8 cellular contexts compared by ENCODE assay signal in genomic region chr3:44509985-44510360, GRCh38. TPM values are rescaled to one million over a fixed set of nuclear protein-coding genes. Genes with fewer than 3 reads are reported as not detected.
DNase-seq lines count a peak whose midpoint lies in the region; ATAC-seq and TF ChIP-seq lines count a peak whose summit lies in the region.

No MANE protein-coding gene starts in this region.

- peak overlapping the region; percentile 88 for H3K9ac ChIP-seq in BLaER1
- H3K9ac ChIP-seq in SK-N-SH = peak overlapping the region; percentile 83

- TF ChIP-seq EP300 in SK-N-SH (IDR thresholded peaks at IDR 0.05; ENCODE audit: borderline replicate concordance in 1 of 2, low read depth in 1 of 2, low read length in 1 of 2) = no peak

- H3K27ac ChIP-seq in BLaER1 (peak overlapping the region; percentile 89), SK-N-SH (ENCODE audit: low read depth in 2 of 2, low read length in 1 of 2) (peak overlapping the region; percentile 63 to 72)

- ATAC-seq in GM18907 (IDR thresholded peaks at IDR 0.05; ENCODE audit: unreplicated experiment) (peak; percentile 53), HG03135 (IDR thresholded peaks at IDR 0.05; ENCODE audit: unreplicated experiment) (peak; percentile 44)

- H3K27me3 Mint-ChIP-seq in neural crest cell (ENCODE audit: low read depth) = no peaks in the 10 kb centered on the region

- peaks cover 22% of the 10 kb centered on the region for H3K36me3 Mint-ChIP-seq in neural crest cell (ENCODE audit: low read depth)

- peaks cover 54% of the 10 kb centered on the region for H3K79me2 ChIP-seq in SK-N-SH (ENCODE audit: insufficient read depth)

- WGBS in SK-N-SH (ENCODE audit: low lambda C conversion rate) = 3% methylated on average over 6 of the region's 6 CpGs

- peaks cover 3% of the 10 kb centered on the region for H3F3A ChIP-seq in SK-N-SH (replicated peaks; ENCODE audit: insufficient read depth)

- H3K4me3 ChIP-seq in BLaER1 (peak overlapping the region; percentile 98), SK-N-SH (ENCODE audit: low read depth in 2 of 2, low read length in 1 of 2) (peak overlapping the region; percentile 69 to 96)

- H3K4me2 ChIP-seq in BLaER1 (peak overlapping the region; percentile 84), SK-N-SH (peak overlapping the region; percentile 86)

- peak overlapping the region; percentile 73 for H3K27ac Mint-ChIP-seq in neural crest cell (ENCODE audit: unreplicated experiment)

- no peaks in the 10 kb centered on the region for H3K27me3 ChIP-seq in BLaER1
- H3K27me3 ChIP-seq in SK-N-SH (ENCODE audit: insufficient read depth) = no peaks in the 10 kb centered on the region

- H4K20me1 ChIP-seq in BLaER1 (peaks cover 21% of the 10 kb centered on the region), SK-N-SH (ENCODE audit: insufficient read depth) (no peaks in the 10 kb centered on the region)

- peaks cover 38% of the 10 kb centered on the region for H3K4me1 Mint-ChIP-seq in neural crest cell

- peaks cover 5% of the 10 kb centered on the region for H3K9me3 Mint-ChIP-seq in neural crest cell

- H3K4me3 Mint-ChIP-seq in neural crest cell = peak overlapping the region; percentile 97

- DNase-seq in SK-N-SH (no peak), erythroblast (lab: John Stamatoyannopoulos, UW) (peak; percentile 56 to 64), neural crest cell (ENCODE audit: low read depth, low spot score) (no peak), NCI-H1930 (lab: John Stamatoyannopoulos, UW) (no peak), NCI-H1694 (lab: John Stamatoyannopoulos, UW) (no peak)

- peaks cover 21% of the 10 kb centered on the region for H3K36me3 ChIP-seq in BLaER1
- H3K36me3 ChIP-seq in SK-N-SH (replicated peaks in 1 of 2; ENCODE audit: control insufficient read depth in 1 of 2, insufficient read depth in 2 of 2, low read length in 1 of 2) = peaks cover 3 to 12% of the 10 kb centered on the region in 2 experiments

- H3K9me2 ChIP-seq in SK-N-SH = no peaks in the 10 kb centered on the region

- no peak for TF ChIP-seq RAD21 in SK-N-SH (IDR thresholded peaks at IDR 0.05; ENCODE audit: low read length)

- CTCF ChIA-PET in SK-N-SH (lab: Yijun Ruan, JAX) = interaction anchor here (1.1 kb wide), 1 partner anchor 75 kb away, joined by 3 read pairs; the partner anchor contains the start of gene ZNF660

- H3K4me1 ChIP-seq in BLaER1 (peaks cover 26% of the 10 kb centered on the region), SK-N-SH (ENCODE audit: control insufficient read depth in 1 of 2, insufficient read depth in 2 of 2, low read depth in 1 of 2, low read length in 1 of 2) (peaks cover 0 to 12% of the 10 kb centered on the region in 2 experiments; a peak in 1 of 4 replicates)

- H3K9me3 ChIP-seq in BLaER1 (peaks cover 32% of the 10 kb centered on the region), SK-N-SH (no peaks in the 10 kb centered on the region)

- TF ChIP-seq POLR2A in erythroblast (IDR thresholded peaks at IDR 0.05; ENCODE audit: low read length) = no peak

- TF ChIP-seq CTCF in SK-N-SH (IDR thresholded peaks at IDR 0.05) (no peak), neural crest cell (conservative IDR thresholded peaks at IDR 0.05) (no peak)

- peak overlapping the region; percentile 97 for H2AFZ ChIP-seq in SK-N-SH (ENCODE audit: low read depth)

- POLR2A ChIA-PET in SK-N-SH (lab: Yijun Ruan, JAX) = interaction anchor here (0.6 to 2.3 kb wide), 8 partner anchors 31 to 336 kb away, joined by 3 to 14 read pairs (median 3); partner anchors contain the start of genes TCAIM, ZNF197, ZNF445 and ZNF660

TF ChIP-seq in SK-N-SH, 30 proteins besides CTCF, POLR2A, EP300 and RAD21:
- TF ChIP-seq EZH2phosphoT487 (IDR thresholded peaks at IDR 0.05; ENCODE audit: borderline replicate concordance, low read depth) (no peak), SIN3A (IDR thresholded peaks at IDR 0.05; ENCODE audit: borderline replicate concordance, low read depth, low read length) (no peak), MAX (IDR thresholded peaks at IDR 0.05; ENCODE audit: low read depth) (no peak), USF1 (IDR thresholded peaks at IDR 0.05; ENCODE audit: borderline replicate concordance, low read depth) (no peak), GABPA (IDR thresholded peaks at IDR 0.05; ENCODE audit: low read depth) (no peak), MXI1 (IDR thresholded peaks at IDR 0.05; ENCODE audit: low read depth, low read length) (no peak), TCF12 (IDR thresholded peaks at IDR 0.05) (no peak), FOSL2 (IDR thresholded peaks at IDR 0.05; ENCODE audit: borderline replicate concordance, low read depth) (no peak), TAF1 (IDR thresholded peaks at IDR 0.05; ENCODE audit: borderline replicate concordance, low read depth, low read length) (no peak), PBX3 (IDR thresholded peaks at IDR 0.05) (no peak), RCOR1 (IDR thresholded peaks at IDR 0.05; ENCODE audit: low read length) (no peak), NRF1 (IDR thresholded peaks at IDR 0.05; ENCODE audit: low read depth, low read length) (no peak), RXRA (IDR thresholded peaks at IDR 0.05; ENCODE audit: borderline replicate concordance, low read depth) (no peak), ZBTB33 (IDR thresholded peaks at IDR 0.05; ENCODE audit: borderline replicate concordance, low read depth) (no peak)

RNA-seq across cellular contexts. Expression of gene ZNF445, which starts 32.5 kb away (rescaled TPM):
- polyA plus RNA-seq in SK-N-SH (2012; rRNA removed) = 2.2 and 2.9 TPM in 2 replicates
- 1.6 and 2.0 TPM in 2 replicates for polyA plus RNA-seq in SK-N-SH (2012; cell fraction: cytosol; rRNA removed)
- polyA plus RNA-seq in SK-N-SH (2012; cell fraction: nucleus; rRNA removed) = 6.2 and 8.1 TPM in 2 replicates
- 46.1 and 49.0 TPM in 2 replicates for total RNA-seq in neural crest cell

RNA-seq across cellular contexts. Expression of gene ZKSCAN7, which starts 45.0 kb away (rescaled TPM):
- 5.4 and 9.2 TPM in 2 replicates for polyA plus RNA-seq in SK-N-SH (2012; rRNA removed)
- 4.5 and 4.7 TPM in 2 replicates for polyA plus RNA-seq in SK-N-SH (2012; cell fraction: cytosol; rRNA removed)
- polyA plus RNA-seq in SK-N-SH (2012; cell fraction: nucleus; rRNA removed) = 17.5 and 19.7 TPM in 2 replicates
- total RNA-seq in neural crest cell = 17.3 and 21.0 TPM in 2 replicates

Comparison
In these comparisons a context has a peak if more than half of its experiments do, and no peak if none do; other contexts are left out.
1. DNase-seq: peak in erythroblast (2 of 2); none in SK-N-SH (single experiment), neural crest cell (single experiment), NCI-H1930 (0 of 2) and NCI-H1694 (single experiment).